16 cellular contexts compared by ENCODE assay signal in the genomic region with DNA sequence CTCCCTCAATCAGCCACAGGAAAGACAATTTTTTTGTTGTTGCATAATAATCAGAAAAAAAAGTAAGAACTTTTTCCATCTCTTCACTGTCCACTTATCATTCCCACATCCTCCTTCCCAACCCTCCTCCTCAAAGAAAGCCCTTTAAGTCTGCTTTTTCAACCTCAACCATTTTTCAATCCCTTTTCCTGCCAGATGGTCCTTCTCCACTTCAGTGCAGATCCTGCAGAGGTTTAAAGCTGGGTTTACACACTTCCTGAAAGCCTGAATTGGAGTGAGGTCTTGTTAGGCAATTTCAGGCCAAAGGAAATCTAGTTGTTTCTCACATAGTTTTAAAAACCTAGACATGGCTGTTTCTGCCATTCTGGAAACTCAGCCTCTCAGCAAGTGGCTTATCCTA.
A peak's percentile ranks its signal among the peaks of the same experiment; 100 is the strongest.
DNase-seq lines count a peak whose midpoint lies in the region; ATAC-seq and TF ChIP-seq lines count a peak whose summit lies in the region.
"Had no signal": no experiment of that assay in that cellular context is flagged by ENCODE, and none has a peak within 500 bp of the region (broad histone marks: within the 10 kb centered on the region; RNA-seq: fewer than 3 reads in every experiment).

No MANE protein-coding gene starts in this region.

- H2AFZ ChIP-seq in smooth muscle cell (ENCODE audit: low read depth) (no peak overlapping the region), trophoblast cell (ENCODE audit: insufficient read depth, low read length, poor library complexity) (no peak overlapping the region), mammary epithelial cell (ENCODE audit: low read depth, low read length) (no peak overlapping the region)

- no peak overlapping the region for H3K14ac ChIP-seq in trophoblast cell (ENCODE audit: low read length)

- no peak overlapping the region for H3K4ac ChIP-seq in trophoblast cell (ENCODE audit: low read depth, low read length)

- no peak overlapping the region for H3K4me3 ChIP-seq in fibroblast of the aortic adventitia (ENCODE audit: low read depth, low read length)
- H3K4me3 ChIP-seq in smooth muscle cell = no peak overlapping the region
- H3K4me3 ChIP-seq in trophoblast cell (ENCODE audit: low read depth, low read length) = no peak overlapping the region
- H3K4me3 ChIP-seq in mammary epithelial cell (replicated peaks in 1 of 3; ENCODE audit: insufficient read depth in 1 of 3, low read depth in 2 of 3, low read length in 3 of 3) = no peak overlapping the region
- H3K4me3 ChIP-seq: lung, SK-N-MC had no signal

- H4K12ac ChIP-seq in trophoblast cell (ENCODE audit: low read depth, low read length) = no peak overlapping the region

- H3K4me1 Mint-ChIP-seq in activated T-cell treated with anti-CD3 and anti-CD28 coated beads, Interleukin-2, amount 50 U/mL, for 4 hours (ENCODE audit: low read depth) = no peaks in the 10 kb centered on the region

- H4K91ac ChIP-seq in trophoblast cell (ENCODE audit: low read depth, low read length) = no peak overlapping the region

- H4K20me1 ChIP-seq in smooth muscle cell (ENCODE audit: low read depth) = peaks cover 99% of the 10 kb centered on the region
- H4K20me1 ChIP-seq in mammary epithelial cell (ENCODE audit: insufficient read depth, low read length) = no peaks in the 10 kb centered on the region

- CTCF ChIA-PET in mammary epithelial cell (lab: Charles Lee; ENCODE audit: low non-redundant PET) = no interaction called here

- H3K4me3 Mint-ChIP-seq in activated T-cell treated with anti-CD3 and anti-CD28 coated beads, Interleukin-2, amount 50 U/mL, for 4 hours = no peak overlapping the region
- H3K4me3 Mint-ChIP-seq: dendritic cell treated with granulocyte-macrophage colony-stimulating factor and Interleukin-4, amounts not matched to agents 40 ng/mL and 50 ng/mL, for 4 days; H9 had no signal

- no TSS peak for BruUV-seq in mammary epithelial cell (replicated peaks; lab: Mats Ljungman, UMichigan)

- no peaks in the 10 kb centered on the region for H3K9me3 Mint-ChIP-seq in activated T-cell treated with anti-CD3 and anti-CD28 coated beads, Interleukin-2, amount 50 U/mL, for 4 hours
- H3K9me3 Mint-ChIP-seq: dendritic cell treated with granulocyte-macrophage colony-stimulating factor and Interleukin-4, amounts not matched to agents 40 ng/mL and 50 ng/mL, for 4 days; H9 had no signal

- H2BK12ac ChIP-seq in trophoblast cell (ENCODE audit: low read length) = no peak overlapping the region

- in situ Hi-C loops in mammary epithelial cell (cut with MboI; ENCODE audit: low sequenced_read_pairs in 2 of 2) = no loop called here

- H3K4me1 ChIP-seq in smooth muscle cell (ENCODE audit: low read depth) (peaks cover 32% of the 10 kb centered on the region), trophoblast cell (ENCODE audit: control insufficient read depth in 1 of 2, insufficient read depth in 2 of 2, low read length in 2 of 2) (peaks cover 15 to 19% of the 10 kb centered on the region in 2 experiments), mammary epithelial cell (ENCODE audit: insufficient read depth, low read length) (peaks cover 17% of the 10 kb centered on the region)

- dilution Hi-C loops in mammary epithelial cell (cut with HindIII; ENCODE audit: low sequenced_read_pairs) = no loop called here

- no peak overlapping the region for H3K9ac ChIP-seq in smooth muscle cell (ENCODE audit: low read depth)
- H3K9ac ChIP-seq in trophoblast cell (ENCODE audit: low read length) = no peak overlapping the region
- no peak overlapping the region for H3K9ac ChIP-seq in mammary epithelial cell (ENCODE audit: insufficient read depth, low read length)

- intact Hi-C loops in mammary epithelial cell (cut with micrococcal nuclease) = no loop called here

- H3K79me2 ChIP-seq in smooth muscle cell (ENCODE audit: low read depth) = peaks cover 87% of the 10 kb centered on the region
- H3K79me2 ChIP-seq in trophoblast cell (ENCODE audit: control insufficient read depth, insufficient read depth, low read length, poor library complexity) = no peaks in the 10 kb centered on the region
- H3K79me2 ChIP-seq in mammary epithelial cell (ENCODE audit: insufficient read depth, low read length) = peaks cover 93% of the 10 kb centered on the region

- no peak overlapping the region for H2AK5ac ChIP-seq in trophoblast cell (ENCODE audit: low read length)

- H3K36me3 ChIP-seq in smooth muscle cell (ENCODE audit: low read depth) = no peaks in the 10 kb centered on the region
- peaks cover 0 to 2% of the 10 kb centered on the region in 2 experiments for H3K36me3 ChIP-seq in trophoblast cell (ENCODE audit: control insufficient read depth in 1 of 2, insufficient read depth in 2 of 2, low read length in 2 of 2)
- H3K36me3 ChIP-seq in mammary epithelial cell (ENCODE audit: insufficient read depth, low read length) = no peaks in the 10 kb centered on the region

- H3K4me2 ChIP-seq in smooth muscle cell = peak overlapping the region; percentile 55
- H3K4me2 ChIP-seq in trophoblast cell (ENCODE audit: low read length) = no peak overlapping the region
- H3K4me2 ChIP-seq in mammary epithelial cell (ENCODE audit: insufficient read depth, low read depth, low read length) = no peak overlapping the region

- no peaks in the 10 kb centered on the region for H3K36me3 Mint-ChIP-seq in activated T-cell treated with anti-CD3 and anti-CD28 coated beads, Interleukin-2, amount 50 U/mL, for 4 hours (ENCODE audit: insufficient read depth)

- peak; percentile 28 for DNase-seq in HCEC 1CT
- DNase-seq in NCI-H524 (lab: John Stamatoyannopoulos, UW) = peak; percentile 54 to 82
- peak; percentile 59 for DNase-seq in fibroblast of the aortic adventitia (ENCODE audit: low read depth)
- no peak for DNase-seq in smooth muscle cell (lab: John Stamatoyannopoulos, UW; ENCODE audit: unreplicated experiment)
- DNase-seq in trophoblast cell = no peak
- DNase-seq in mammary epithelial cell = no peak
- no peak for DNase-seq in activated T-cell treated with anti-CD3 and anti-CD28 coated beads, Interleukin-2, amount 50 U/mL, for 4 hours
- no peak for DNase-seq in NCI-H2196 treated with DMSO at 0.1 percent for 48 hours (lab: John Stamatoyannopoulos, UW; ENCODE audit: unreplicated experiment)
- DNase-seq: anterior cingulate cortex; H9; NCI-H1092; stimulated activated CD4-positive, alpha-beta T cell treated with anti-CD3 and anti-CD28 coated beads, Interleukin-4, amount 100 ng/mL, for 1 hour had no signal

- H3K9me3 ChIP-seq in smooth muscle cell (replicated peaks; ENCODE audit: low read depth) (no peaks in the 10 kb centered on the region), trophoblast cell (ENCODE audit: insufficient read depth, low read depth, low read length) (no peaks in the 10 kb centered on the region), mammary epithelial cell (replicated peaks; ENCODE audit: insufficient read depth, low read length) (no peaks in the 10 kb centered on the region)

- no peak overlapping the region for H3K23ac ChIP-seq in trophoblast cell (ENCODE audit: low read length)

- H3F3A ChIP-seq in smooth muscle cell (ENCODE audit: low read depth) = peaks cover 37% of the 10 kb centered on the region

- no peak overlapping the region for H2BK5ac ChIP-seq in trophoblast cell (ENCODE audit: low read depth, low read length, poor library complexity)

- H2BK120ac ChIP-seq in trophoblast cell (ENCODE audit: insufficient read depth, low read length, poor library complexity) = no peak overlapping the region

- peaks cover 3% of the 10 kb centered on the region for H3K79me1 ChIP-seq in trophoblast cell (ENCODE audit: low read length)

- no peaks in the 10 kb centered on the region for H3K27me3 ChIP-seq in smooth muscle cell (ENCODE audit: low read depth)
- H3K27me3 ChIP-seq in trophoblast cell (ENCODE audit: insufficient read depth, low read length) = no peaks in the 10 kb centered on the region
- H3K27me3 ChIP-seq in mammary epithelial cell (ENCODE audit: insufficient read depth, low read length) = no peaks in the 10 kb centered on the region

- no peak overlapping the region for H3K18ac ChIP-seq in trophoblast cell (ENCODE audit: low read length)

- H3K27ac ChIP-seq in smooth muscle cell (ENCODE audit: low read depth) = peak overlapping the region; percentile 29
- no peak overlapping the region for H3K27ac ChIP-seq in trophoblast cell (ENCODE audit: low read depth, low read length)
- H3K27ac ChIP-seq in mammary epithelial cell (ENCODE audit: insufficient read depth, low read depth, low read length) = no peak overlapping the region
- H3K27ac ChIP-seq: C4-2B, SK-N-MC had no signal

- TF ChIP-seq CTCF in fibroblast of the aortic adventitia (IDR thresholded peaks at IDR 0.05; ENCODE audit: insufficient read depth, low read length) (no peak), smooth muscle cell (IDR thresholded peaks at IDR 0.05; ENCODE audit: borderline replicate concordance, insufficient read depth, poor library complexity, severe bottlenecking) (no peak), mammary epithelial cell (conservative IDR thresholded peaks at IDR 0.05 in 1 of 2, IDR thresholded peaks at IDR 0.05 in 1 of 2; ENCODE audit: extremely low read depth in 1 of 2, insufficient read depth in 1 of 2, low read depth in 1 of 2, low read length in 2 of 2) (no peak)

- no peak overlapping the region for H4K8ac ChIP-seq in trophoblast cell (ENCODE audit: low read depth, low read length)

- peaks cover 4% of the 10 kb centered on the region for H3K27me3 Mint-ChIP-seq in activated T-cell treated with anti-CD3 and anti-CD28 coated beads, Interleukin-2, amount 50 U/mL, for 4 hours (ENCODE audit: low read depth)

- ATAC-seq in activated T-cell treated with anti-CD3 and anti-CD28 coated beads, Interleukin-2, amount 50 U/mL, for 4 hours = no peak

Comparison
In these comparisons a context has a peak if more than half of its experiments do, and no peak if none do; other contexts are left out.
1. DNase-seq: peak in HCEC 1CT (single experiment), NCI-H524 (2 of 2) and fibroblast of the aortic adventitia (single experiment); none in smooth muscle cell (single experiment), trophoblast cell (0 of 2), mammary epithelial cell (single experiment), activated T-cell treated with anti-CD3 and anti-CD28 coated beads, Interleukin-2, amount 50 U/mL, for 4 hours (single experiment) and NCI-H2196 treated with DMSO at 0.1 percent for 48 hours (single experiment).